17 cellular contexts compared by ENCODE assay signal in genomic region chr11:114298701-114299090, GRCh38. TPM values are rescaled to one million over a fixed set of nuclear protein-coding genes. Genes with fewer than 3 reads are reported as not detected.
DNase-seq lines count a peak whose midpoint lies in the region; ATAC-seq and TF ChIP-seq lines count a peak whose summit lies in the region.
"Had no signal": no experiment of that assay in that cellular context is flagged by ENCODE, and none has a peak within 500 bp of the region (broad histone marks: within the 10 kb centered on the region; RNA-seq: fewer than 3 reads in every experiment).

No MANE protein-coding gene starts in this region.

- in situ Hi-C loops in brain microvascular endothelial cell (cut with HindIII; ENCODE audit: low pct_ligation_motif_present, low sequenced_read_pairs): no loop called here

- H3K27me3 ChIP-seq in brain microvascular endothelial cell (replicated peaks) (no peaks in the 10 kb centered on the region), left lung (no peaks in the 10 kb centered on the region), stomach (no peaks in the 10 kb centered on the region)

- H3K4me3 ChIP-seq in HFF-Myc (replicated peaks; ENCODE audit: low read depth, low read length) (peak overlapping the region; percentile 60), brain microvascular endothelial cell (ENCODE audit: low read depth, low read length) (peak overlapping the region; percentile 68), left lung (peak overlapping the region; percentile 10 to 32), stomach (peak overlapping the region; percentile 30 to 50 (median 42))

- H3K4me1 Mint-ChIP-seq in activated T-cell treated with anti-CD3 and anti-CD28 coated beads, Interleukin-2, amount 50 U/mL, for 4 hours (ENCODE audit: low read depth): no peaks in the 10 kb centered on the region

- intact Hi-C loops in left lung (cut with DNase I): no loop called here
- intact Hi-C loops in stomach (cut with DNase I; ENCODE audit: low total_unique reads): no loop called here

- TF ChIP-seq CTCF in HFF-Myc (IDR thresholded peaks at IDR 0.05; ENCODE audit: low read depth, low read length, missing control alignments): no peak
- TF ChIP-seq CTCF in brain microvascular endothelial cell (IDR thresholded peaks at IDR 0.05; ENCODE audit: low read depth, low read length, missing control alignments): no peak
- TF ChIP-seq CTCF in left lung (IDR thresholded peaks at IDR 0.05): no peak
- no peak for TF ChIP-seq CTCF in stomach (IDR thresholded peaks at IDR 0.05)

- WGBS in stomach, 5 donors: 73 to 86% (median 83%) methylated on average over 2 of the region's 2 CpGs

- no peak overlapping the region for H3K4me3 Mint-ChIP-seq in activated T-cell treated with anti-CD3 and anti-CD28 coated beads, Interleukin-2, amount 50 U/mL, for 4 hours
- H3K4me3 Mint-ChIP-seq: CD4-positive, alpha-beta T cell had no signal

- TF ChIP-seq POLR2A in stomach (IDR thresholded peaks at IDR 0.05): no peak

- H3K36me3 ChIP-seq in brain microvascular endothelial cell (replicated peaks) (peaks cover 27% of the 10 kb centered on the region), left lung (peaks cover 0 to 13% of the 10 kb centered on the region in 2 donors), stomach (peaks cover 10 to 22% (median 15%) of the 10 kb centered on the region in 4 donors)

- H3K27ac ChIP-seq in brain microvascular endothelial cell: no peak overlapping the region
- peak overlapping the region; percentile 83 to 87 for H3K27ac ChIP-seq in left lung
- H3K27ac ChIP-seq in stomach: peak overlapping the region in 4 of 5 donors; percentile 85 to 90 (median 89)
- H3K27ac ChIP-seq: parathyroid adenoma had no signal

- H3K36me3 Mint-ChIP-seq in activated T-cell treated with anti-CD3 and anti-CD28 coated beads, Interleukin-2, amount 50 U/mL, for 4 hours (ENCODE audit: insufficient read depth): no peaks in the 10 kb centered on the region

- H3K27me3 Mint-ChIP-seq in activated T-cell treated with anti-CD3 and anti-CD28 coated beads, Interleukin-2, amount 50 U/mL, for 4 hours (ENCODE audit: low read depth): peaks cover 15% of the 10 kb centered on the region

- peaks cover 22% of the 10 kb centered on the region for H3K9me3 Mint-ChIP-seq in activated T-cell treated with anti-CD3 and anti-CD28 coated beads, Interleukin-2, amount 50 U/mL, for 4 hours

- no peak for TF ChIP-seq EP300 in stomach (IDR thresholded peaks at IDR 0.05)

- H3K9me3 ChIP-seq in left lung: peaks cover 0 to 2% of the 10 kb centered on the region in 2 donors
- H3K9me3 ChIP-seq in stomach: peaks cover 0 to 8% (median 0%) of the 10 kb centered on the region in 4 donors

- ATAC-seq in left lung (no peak), GM18861 (IDR thresholded peaks at IDR 0.05; ENCODE audit: unreplicated experiment) (no peak)
- ATAC-seq in activated T-cell treated with anti-CD3 and anti-CD28 coated beads, Interleukin-2, amount 50 U/mL, for 4 hours: no peak

- H3K4me1 ChIP-seq in left lung (peaks cover 3 to 11% of the 10 kb centered on the region in 2 donors), stomach (peaks cover 5 to 17% (median 14%) of the 10 kb centered on the region in 4 donors)
- H3K4me1 ChIP-seq: parathyroid adenoma had no signal

- DNase-seq in HFF-Myc (ENCODE audit: extremely low read depth, low read depth) (no peak), brain microvascular endothelial cell (no peak), left lung (no peak), stomach (no peak), NCI-H1417 treated with DMSO at 0.1 percent for 48 hours (lab: John Stamatoyannopoulos, UW) (no peak), NCI-H1092 treated with DMSO at 0.1 percent for 48 hours (lab: John Stamatoyannopoulos, UW) (no peak)
- DNase-seq in activated T-cell treated with anti-CD3 and anti-CD28 coated beads, Interleukin-2, amount 50 U/mL, for 4 hours: no peak
- DNase-seq: activated T-cell treated with anti-CD3 and anti-CD28 coated beads, Interleukin-2, amount 50 U/mL, for 48 hours; amygdala; CD4-positive, alpha-beta T cell; effector CD4-positive, alpha-beta T cell; MM.1S; NCI-H226; T-helper 1 cell had no signal

RNA-seq across cellular contexts. Expression of gene NNMT, which starts 2.5 kb away (rescaled TPM):
- total RNA-seq in left lung (100 to 1,000 TPM; 165 to 244 TPM), stomach (100 to 1,000 TPM in 3 of 5 donors, 10 to 100 TPM in 2; 35.1 to 442 (median 250) TPM)
- polyA plus RNA-seq in stomach: 100 to 1,000 TPM; 197 to 451 (median 373) TPM
- under 1 TPM in 2 of 3 donors, not detected in 1; 0.23 to 0.61 TPM for total RNA-seq in activated T-cell treated with anti-CD3 and anti-CD28 coated beads, Interleukin-2, amount 50 U/mL, for 4 hours
- total RNA-seq: CD4-positive, alpha-beta T cell; H1 had no signal
- polyA plus RNA-seq: H1 had no signal

Comparison
In these comparisons a context has a peak if more than half of its experiments do, and no peak if none do; other contexts are left out.
1. RNA of gene NNMT, which starts 2.5 kb away (total RNA-seq): 35.1 to 442 TPM in stomach and 165 to 244 TPM in left lung; 0.23 to 0.61 TPM in activated T-cell treated with anti-CD3 and anti-CD28 coated beads, Interleukin-2, amount 50 U/mL, for 4 hours; every median in the first group is over 10 times any median in the second.
2. Peak in every context shown above with its lines, with median percentiles within 50 percentile points of each other: H3K4me3 ChIP-seq.